In genomic region chr11:2791139-2791520, GRCh38 we compare ENCODE assay signal across 10 cellular contexts.
A peak's percentile ranks its signal among the peaks of the same experiment; 100 is the strongest.
DNase-seq lines count a peak whose midpoint lies in the region; ATAC-seq and TF ChIP-seq lines count a peak whose summit lies in the region.
"Had no signal": no experiment of that assay in that cellular context is flagged by ENCODE, and none has a peak within 500 bp of the region (broad histone marks: within the 10 kb centered on the region; RNA-seq: fewer than 3 reads in every experiment).

No MANE protein-coding gene starts in this region.

- WGBS in transverse colon (ENCODE audit: low coverage in 1 of 2), 2 donors, result 77% methylated on average over 20 of the region's 20 CpGs; no CpG with 5 or more reads in 1 of the 2 donors

- peak overlapping the region; percentile 2 for H3K27ac Mint-ChIP-seq in activated naive CD8-positive, alpha-beta T cell
- no peak overlapping the region for H3K27ac Mint-ChIP-seq in activated naive CD8-positive, alpha-beta T cell treated with anti-CD3 and anti-CD28 coated beads for 36 hours
- H3K27ac Mint-ChIP-seq in naive B cell, result no peak overlapping the region
- H3K27ac Mint-ChIP-seq: HFFc6 had no signal

- in situ Hi-C loops in transverse colon (cut with MboI; ENCODE audit: low pct_ligation_motif_present in 1 of 4, low pct_unique_long_range_greater_than_20kb in 1 of 4, low sequenced_read_pairs in 3 of 4), result no loop called here

- no peak for TF ChIP-seq POLR2A in transverse colon (IDR thresholded peaks at IDR 0.05)

- TF ChIP-seq CTCF in dorsolateral prefrontal cortex (IDR thresholded peaks at IDR 0.05 in 54 of 56, conservative IDR thresholded peaks at IDR 0.05 in 2 of 56; ENCODE audit: low read depth in 1 of 56, partially characterized antibody in 56 of 56), result no peak
- no peak for TF ChIP-seq CTCF in transverse colon (IDR thresholded peaks at IDR 0.05)

- H3K27me3 ChIP-seq in dorsolateral prefrontal cortex (peaks cover 0 to 40% (median 7%) of the 10 kb centered on the region in 45 donors), transverse colon (no peaks in the 10 kb centered on the region)

- intact Hi-C loops in dorsolateral prefrontal cortex (cut with DNase I), result no loop called here
- intact Hi-C loops in transverse colon (cut with DNase I; ENCODE audit: low total_unique reads), result no loop called here

- no peaks in the 10 kb centered on the region for H3K36me3 ChIP-seq in transverse colon

- H3K27ac ChIP-seq in dorsolateral prefrontal cortex (no peak overlapping the region), transverse colon (peak overlapping the region in 2 of 4 donors; percentile 26 to 43)

- peaks cover 0 to 13% (median 7%) of the 10 kb centered on the region in 4 donors for H3K4me1 ChIP-seq in transverse colon

- H3K27me3 Mint-ChIP-seq in activated naive CD8-positive, alpha-beta T cell, result no peaks in the 10 kb centered on the region
- no peaks in the 10 kb centered on the region for H3K27me3 Mint-ChIP-seq in activated naive CD8-positive, alpha-beta T cell treated with anti-CD3 and anti-CD28 coated beads for 36 hours
- peaks cover 5 to 50% (median 8%) of the 10 kb centered on the region in 3 donors for H3K27me3 Mint-ChIP-seq in naive B cell

- no peaks in the 10 kb centered on the region for H3K9me3 ChIP-seq in transverse colon

- no peak for ATAC-seq in naive B cell (ENCODE audit: low read depth in 2 of 2)
- no peak for ATAC-seq in GM21367 (IDR thresholded peaks at IDR 0.05; ENCODE audit: unreplicated experiment)

- no peak for TF ChIP-seq EP300 in transverse colon (IDR thresholded peaks at IDR 0.05; ENCODE audit: low read depth)

- no peak for DNase-seq in activated naive CD8-positive, alpha-beta T cell treated with anti-CD3 and anti-CD28 coated beads for 36 hours
- DNase-seq in dorsolateral prefrontal cortex (peak in 6 of 10 donors; percentile 1 to 22 (median 16)), naive B cell (no peak), transverse colon (peak; percentile 7), occipital lobe (lab: John Stamatoyannopoulos, UW) (no peak), dedifferentiated amniotic fluid mesenchymal stem cell (ENCODE audit: extremely low spot score) (no peak)
- DNase-seq: HFFc6, SIG-M5 had no signal

- H3K4me3 ChIP-seq in dorsolateral prefrontal cortex (peak overlapping the region in 52 of 59 donors; percentile 22 to 64 (median 47)), transverse colon (peak overlapping the region in 3 of 4 donors; percentile 40 to 56 (median 55))

- peaks cover 3% of the 10 kb centered on the region for H3K9me3 Mint-ChIP-seq in activated naive CD8-positive, alpha-beta T cell (ENCODE audit: low read depth)
- H3K9me3 Mint-ChIP-seq in activated naive CD8-positive, alpha-beta T cell treated with anti-CD3 and anti-CD28 coated beads for 36 hours, result no peaks in the 10 kb centered on the region
- H3K9me3 Mint-ChIP-seq in naive B cell, result peaks cover 0 to 8% (median 5%) of the 10 kb centered on the region in 7 donors
- H3K9me3 Mint-ChIP-seq: HFFc6 had no signal

- peaks cover 2% of the 10 kb centered on the region for H3K36me3 Mint-ChIP-seq in activated naive CD8-positive, alpha-beta T cell
- peaks cover 3% of the 10 kb centered on the region for H3K36me3 Mint-ChIP-seq in activated naive CD8-positive, alpha-beta T cell treated with anti-CD3 and anti-CD28 coated beads for 36 hours
- H3K36me3 Mint-ChIP-seq in naive B cell, result peaks cover 14 to 30% of the 10 kb centered on the region in 2 donors

- H3K4me1 Mint-ChIP-seq in activated naive CD8-positive, alpha-beta T cell (ENCODE audit: low read depth), result no peaks in the 10 kb centered on the region
- H3K4me1 Mint-ChIP-seq in activated naive CD8-positive, alpha-beta T cell treated with anti-CD3 and anti-CD28 coated beads for 36 hours, result peaks cover 5% of the 10 kb centered on the region
- peaks cover 12 to 14% (median 12%) of the 10 kb centered on the region in 3 donors for H3K4me1 Mint-ChIP-seq in naive B cell

- no peak overlapping the region for H3K4me3 Mint-ChIP-seq in activated naive CD8-positive, alpha-beta T cell
- no peak overlapping the region for H3K4me3 Mint-ChIP-seq in activated naive CD8-positive, alpha-beta T cell treated with anti-CD3 and anti-CD28 coated beads for 36 hours
- peak overlapping the region in 6 of 8 donors; percentile 37 to 80 (median 64) for H3K4me3 Mint-ChIP-seq in naive B cell
- H3K4me3 Mint-ChIP-seq: HFFc6 had no signal

Comparison
In these comparisons a context has a peak if more than half of its experiments do, and no peak if none do; other contexts are left out.
1. H3K4me3 Mint-ChIP-seq: peak in naive B cell (6 of 8); none in activated naive CD8-positive, alpha-beta T cell (single experiment) and activated naive CD8-positive, alpha-beta T cell treated with anti-CD3 and anti-CD28 coated beads for 36 hours (single experiment).
2. DNase-seq: peak in dorsolateral prefrontal cortex (6 of 10) and transverse colon (single experiment); none in activated naive CD8-positive, alpha-beta T cell treated with anti-CD3 and anti-CD28 coated beads for 36 hours (single experiment), naive B cell (single experiment), occipital lobe (single experiment) and dedifferentiated amniotic fluid mesenchymal stem cell (single experiment).